Comparison of ENCODE assay signal across 24 cellular contexts in genomic region chr1:204202481-204202880, GRCh38. TPM values are rescaled to one million over a fixed set of nuclear protein-coding genes. Genes with fewer than 3 reads are reported as not detected.
"Had no signal": no experiment of that assay in that cellular context is flagged by ENCODE, and none has a peak within 500 bp of the region (broad histone marks: within the 10 kb centered on the region; RNA-seq: fewer than 3 reads in every experiment).

No MANE protein-coding gene starts in this region.

- H3K9me3 ChIP-seq: SJSA1 had no signal

- H3K9ac ChIP-seq: KMS-11 had no signal

- H3K4me2 ChIP-seq: KMS-11 had no signal

- ATAC-seq: HepG2, K562 had no signal

- H3K27ac Mint-ChIP-seq: IgD-negative memory B cell had no signal

- H3K27ac ChIP-seq: KMS-11, SJSA1, SK-N-MC had no signal

- H3K36me3 ChIP-seq: SJSA1 had no signal

- H3K4me3 Mint-ChIP-seq: IgD-negative memory B cell had no signal

- H3K27me3 ChIP-seq: SJSA1 had no signal

- DNase-seq: Kasumi-1, MM.1S, NCI-H1092 treated with DMSO at 0.1 percent for 48 hours, NCI-H1436, NCI-H187, NCI-H2029, NCI-H2081 treated with DMSO at 0.1 percent for 48 hours, NCI-H2171, NCI-H226, NCI-H446, NCI-H510A, NCI-H524 treated with DMSO at 0.1 percent for 48 hours, NCI-H69, NCI-H774, Right ventricle myocardium superior, RPMI8226, SIG-M5 had no signal

- H3K4me3 ChIP-seq: K562, SJSA1, SK-N-MC had no signal

- H3K9me3 Mint-ChIP-seq: IgD-negative memory B cell had no signal

RNA-seq across cellular contexts. Expression of gene KISS1, which starts 6.2 kb away (rescaled TPM):
- total RNA-seq: HT1080, K562, Right ventricle myocardium superior had no signal
- polyA plus RNA-seq: IgD-negative memory B cell had no signal

RNA-seq across cellular contexts. Expression of gene GOLT1A, which starts 11.3 kb away (rescaled TPM):
- total RNA-seq: HT1080, K562, Right ventricle myocardium superior, SJSA1 had no signal
- polyA plus RNA-seq: IgD-negative memory B cell, K562 had no signal

RNA-seq across cellular contexts. Expression of gene REN, which starts 36.3 kb away (rescaled TPM):
- total RNA-seq: HepG2, HT1080, Right ventricle myocardium superior, SJSA1 had no signal
- polyA plus RNA-seq: HepG2, IgD-negative memory B cell had no signal
